ENCODE assay signal across 1 cellular context in the genomic region with DNA sequence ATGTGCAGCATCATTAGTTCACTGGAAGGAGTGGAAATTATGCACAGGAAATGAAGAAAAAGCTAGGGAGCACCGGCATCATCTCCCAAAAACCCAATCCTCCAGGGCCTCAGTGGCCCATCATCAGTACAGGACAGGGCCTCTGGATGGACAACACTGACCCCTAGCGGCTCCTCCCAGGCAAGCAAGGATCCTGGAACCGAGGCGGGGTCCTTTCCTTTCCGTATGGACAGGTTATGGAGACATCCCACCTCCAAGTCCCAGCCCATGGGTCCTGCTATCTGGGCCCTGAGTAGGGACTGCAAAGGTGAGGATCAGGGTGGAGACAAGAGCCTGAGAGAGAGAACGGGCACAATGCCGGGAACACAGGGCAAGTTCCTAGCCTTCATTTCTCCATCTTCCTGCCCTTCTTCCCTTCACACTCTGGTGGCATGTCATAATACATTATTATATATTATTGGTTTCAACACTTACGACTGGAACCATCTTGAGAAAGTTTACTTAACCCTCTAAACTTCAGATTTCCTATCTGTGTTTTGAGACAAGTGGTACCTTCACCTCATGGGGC.
TF ChIP-seq lines count a peak whose summit lies in the region.

No MANE protein-coding gene starts in this region.

TF ChIP-seq in HCT116, 20 proteins besides CTCF, POLR2A, EP300 and RAD21 (continued from another document):
- TF ChIP-seq, protein P1, sequence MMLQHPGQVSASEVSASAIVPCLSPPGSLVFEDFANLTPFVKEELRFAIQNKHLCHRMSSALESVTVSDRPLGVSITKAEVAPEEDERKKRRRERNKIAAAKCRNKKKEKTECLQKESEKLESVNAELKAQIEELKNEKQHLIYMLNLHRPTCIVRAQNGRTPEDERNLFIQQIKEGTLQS (IDR thresholded peaks at IDR 0.05) = no peak
